Comparison of ENCODE assay signal across 19 cellular contexts in the genomic region with DNA sequence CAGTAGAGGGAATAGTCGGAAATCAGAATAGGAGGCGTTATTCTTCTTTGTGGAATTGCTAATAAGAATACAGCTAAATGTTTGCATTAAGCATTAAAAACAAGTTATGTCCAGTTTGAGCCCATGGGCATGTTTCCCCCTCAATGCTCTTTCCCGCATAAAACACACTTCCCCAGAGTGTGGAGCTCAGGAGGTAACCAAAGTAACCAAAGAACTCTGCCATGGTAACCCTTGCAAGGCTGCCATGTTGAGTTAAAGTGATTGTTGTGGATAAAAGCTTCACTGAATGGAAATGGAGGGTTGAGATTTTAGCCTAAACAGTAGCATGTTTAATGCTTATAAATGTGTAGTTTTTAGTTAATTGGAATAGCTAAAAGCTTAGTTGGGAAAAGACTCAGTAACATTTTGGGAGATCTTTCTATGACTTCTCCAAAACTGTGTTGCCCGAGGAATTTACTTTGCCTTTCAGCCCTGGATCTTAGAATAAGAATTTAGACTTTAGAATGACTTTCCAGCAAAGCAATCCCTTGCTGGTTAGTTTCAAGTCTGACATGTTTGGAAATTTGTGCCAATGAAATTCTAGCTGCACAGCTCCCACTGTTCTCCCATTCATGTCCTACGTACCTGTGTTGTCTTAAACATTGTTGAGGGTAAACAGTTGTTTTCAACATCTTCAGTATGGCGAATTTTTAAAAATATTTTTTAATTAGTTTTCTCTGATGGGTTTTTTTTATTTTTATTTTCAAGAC.
DNase-seq lines count a peak whose midpoint lies in the region; ATAC-seq, FAIRE-seq and TF ChIP-seq lines count a peak whose summit lies in the region.
"Had no signal": no experiment of that assay in that cellular context is flagged by ENCODE, and none has a peak within 500 bp of the region (broad histone marks: within the 10 kb centered on the region; RNA-seq: fewer than 3 reads in every experiment).

No MANE protein-coding gene starts in this region.

- POLR2A ChIA-PET in A549 (lab: Yijun Ruan, JAX), result no interaction called here

- H3K4me1 ChIP-seq in A549 (peaks cover 34% of the 10 kb centered on the region), RWPE2 (ENCODE audit: insufficient read depth, poor library complexity, severe bottlenecking) (peaks cover 26% of the 10 kb centered on the region), esophagus muscularis mucosa (peaks cover 5 to 49% (median 42%) of the 10 kb centered on the region in 4 donors), neural progenitor cell (peaks cover 31% of the 10 kb centered on the region)

- CTCF ChIA-PET in A549 (lab: Yijun Ruan, JAX), result interaction anchor here (0.8 to 1.5 kb wide), 3 partner anchors 18 to 387 kb away, joined by 3 read pairs; no protein-coding TSS in a partner anchor

- no peaks in the 10 kb centered on the region for H4K20me1 ChIP-seq in neural progenitor cell (ENCODE audit: low read depth)

- no peak for TF ChIP-seq RAD21 in A549 (conservative IDR thresholded peaks at IDR 0.05 in 1 of 2, IDR thresholded peaks at IDR 0.05 in 1 of 2)

- ATAC-seq in A549, result peak; percentile 57 to 58; a peak in 5 of 6 replicates
- ATAC-seq in RWPE2 (ENCODE audit: low read depth), result no peak
- ATAC-seq: left cardiac atrium had no signal

- H3K9ac ChIP-seq in neural progenitor cell, result no peak overlapping the region

- H3K27me3 ChIP-seq in RWPE2 (ENCODE audit: insufficient read depth, poor library complexity, severe bottlenecking) (no peaks in the 10 kb centered on the region), esophagus muscularis mucosa (no peaks in the 10 kb centered on the region), neural progenitor cell (no peaks in the 10 kb centered on the region)

- H3K27me3 Mint-ChIP-seq in neural progenitor cell (ENCODE audit: insufficient read depth, low read depth), result no peaks in the 10 kb centered on the region

- peaks cover 3% of the 10 kb centered on the region for H3K36me3 Mint-ChIP-seq in neural progenitor cell
- H3K36me3 Mint-ChIP-seq: activated naive CD8-positive, alpha-beta T cell had no signal

- H3F3A ChIP-seq in neural progenitor cell (ENCODE audit: low read depth), result peaks cover 18% of the 10 kb centered on the region

- TF ChIP-seq POLR2A in A549 (IDR thresholded peaks at IDR 0.05; ENCODE audit: low read length), result no peak
- no peak for TF ChIP-seq POLR2A in esophagus muscularis mucosa (IDR thresholded peaks at IDR 0.05; ENCODE audit: low read depth)

- TF ChIP-seq EP300 in A549 (IDR thresholded peaks at IDR 0.05) (no peak), esophagus muscularis mucosa (IDR thresholded peaks at IDR 0.05) (no peak)

- H3K4me3 ChIP-seq in A549 (no peak overlapping the region), RWPE2 (ENCODE audit: severe bottlenecking) (no peak overlapping the region), esophagus muscularis mucosa (peak overlapping the region in 3 of 4 donors; percentile 1 to 29 (median 18)), neural progenitor cell (no peak overlapping the region)
- H3K4me3 ChIP-seq: thoracic aorta had no signal

- no peaks in the 10 kb centered on the region for H3K79me2 ChIP-seq in neural progenitor cell (ENCODE audit: low read depth)

- DNase-seq in A549 (ENCODE audit: low read depth in 1 of 2, low spot score in 1 of 2) (no peak), RWPE2 (ENCODE audit: low spot score) (no peak), esophagus muscularis mucosa (ENCODE audit: extremely low spot score) (no peak), neural progenitor cell (ENCODE audit: low spot score) (no peak), A172 (ENCODE audit: low spot score) (no peak), epidermal melanocyte (ENCODE audit: insufficient read length, low spot score) (no peak), GDM1 (lab: John Stamatoyannopoulos, UW) (no peak)
- no peak for DNase-seq in activated CD4-positive, CD25-positive, alpha-beta regulatory T cell treated with anti-CD3 and anti-CD28 coated beads, Interleukin-2, amount 50 U/mL, for 72 hours
- DNase-seq: 8988T; activated CD4-positive, alpha-beta T cell treated with anti-CD3 and anti-CD28 coated beads, Interleukin-2, amount 50 U/mL, for 48 hours; activated T-cell treated with anti-CD3 and anti-CD28 coated beads, Interleukin-2, amount 50 U/mL, for 48 hours; left cardiac atrium; midbrain; NCI-H2029; NCI-H510A treated with DMSO at 0.1 percent for 48 hours had no signal

- H3K4me3 Mint-ChIP-seq in neural progenitor cell, result peak overlapping the region; percentile 47
- H3K4me3 Mint-ChIP-seq: activated naive CD8-positive, alpha-beta T cell had no signal

- H3K4me2 ChIP-seq in A549 (peak overlapping the region; percentile 68), neural progenitor cell (peak overlapping the region; percentile 25)

- H3K9me3 Mint-ChIP-seq in neural progenitor cell, result peaks cover 20% of the 10 kb centered on the region

- FAIRE-seq in A549 (lab: Jason Lieb, UNC), result no peak
- FAIRE-seq: H1 had no signal

- H3K36me3 ChIP-seq in RWPE2 (ENCODE audit: low read depth) (no peaks in the 10 kb centered on the region), esophagus muscularis mucosa (no peaks in the 10 kb centered on the region), neural progenitor cell (no peaks in the 10 kb centered on the region)
- H3K36me3 ChIP-seq: thoracic aorta had no signal

- no peaks in the 10 kb centered on the region for H3K9me3 ChIP-seq in A549
- H3K9me3 ChIP-seq in RWPE2 (ENCODE audit: severe bottlenecking), result no peaks in the 10 kb centered on the region
- no peaks in the 10 kb centered on the region for H3K9me3 ChIP-seq in esophagus muscularis mucosa
- H3K9me3 ChIP-seq in neural progenitor cell (ENCODE audit: low read depth), result no peaks in the 10 kb centered on the region
- H3K9me3 ChIP-seq: thoracic aorta had no signal

- H3K27ac ChIP-seq in A549 (peak overlapping the region; percentile 81 to 86), RWPE2 (ENCODE audit: poor library complexity, severe bottlenecking) (peak overlapping the region; percentile 85), esophagus muscularis mucosa (replicated peaks in 1 of 4) (peak overlapping the region; percentile 65 to 84 (median 78)), neural progenitor cell (peak overlapping the region; percentile 6)
- H3K27ac ChIP-seq: C4-2B, thoracic aorta had no signal

- H2AFZ ChIP-seq in neural progenitor cell (replicated peaks), result peak overlapping the region; percentile 34

- H3K4me1 Mint-ChIP-seq in neural progenitor cell, result peaks cover 47% of the 10 kb centered on the region

- H3K27ac Mint-ChIP-seq in neural progenitor cell, result peak overlapping the region; percentile 99
- H3K27ac Mint-ChIP-seq: activated naive CD8-positive, alpha-beta T cell had no signal

- intact Hi-C loops in esophagus muscularis mucosa (cut with DNase I), result no loop called here

- TF ChIP-seq CTCF in A549 (IDR thresholded peaks at IDR 0.05), result no peak
- TF ChIP-seq CTCF in RWPE2 (IDR thresholded peaks at IDR 0.05; ENCODE audit: poor library complexity, severe bottlenecking), result no peak
- no peak for TF ChIP-seq CTCF in esophagus muscularis mucosa (IDR thresholded peaks at IDR 0.05)
- no peak for TF ChIP-seq CTCF in neural progenitor cell (IDR thresholded peaks at IDR 0.05)

- 61% methylated on average over 6 of the region's 6 CpGs for WGBS in A549 (ENCODE audit: missing lambda C conversion rate)
- WGBS in esophagus muscularis mucosa, result 53% methylated on average over 6 of the region's 6 CpGs

TF ChIP-seq in A549, 52 proteins besides CTCF, POLR2A, EP300 and RAD21:
- TF ChIP-seq RARB (CRISPR knock-in tag; IDR thresholded peaks at IDR 0.05) (no peak), EHMT2 (IDR thresholded peaks at IDR 0.05; ENCODE audit: low read depth) (peak; percentile 34; the same call in 1 of the 2 replicates)

Comparison
In these comparisons a context has a peak if more than half of its experiments do, and no peak if none do; other contexts are left out.
1. H3K27ac ChIP-seq: peak in every context shown above with its lines; median percentile 85 in RWPE2; 84 in A549; 78 in esophagus muscularis mucosa; 6 in neural progenitor cell.
2. H3K4me3 ChIP-seq: peak in esophagus muscularis mucosa (3 of 4); none in A549 (single experiment), RWPE2 (single experiment) and neural progenitor cell (single experiment).